Comparison of ENCODE assay signal across 2 cellular contexts in the genomic region with DNA sequence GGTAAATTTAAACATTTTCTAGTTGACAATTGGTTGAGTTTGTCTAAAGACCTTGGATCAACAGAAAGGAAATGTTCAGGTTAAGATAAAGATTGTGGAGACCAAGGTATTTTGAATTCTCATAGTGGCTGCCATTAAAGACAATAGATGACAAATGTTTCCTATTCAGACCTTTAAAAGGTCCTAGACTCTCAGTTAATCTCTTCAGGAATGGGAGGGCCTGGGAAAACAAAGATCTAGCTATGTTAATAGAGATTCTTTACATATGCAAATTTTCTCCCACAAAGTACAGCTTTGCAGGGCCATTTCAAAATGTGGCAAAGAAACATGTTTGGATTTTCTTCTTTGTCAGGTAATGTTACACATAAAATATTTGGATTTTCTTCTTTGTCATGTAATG.
TF ChIP-seq lines count a peak whose summit lies in the region.

No MANE protein-coding gene starts in this region.

TF ChIP-seq in GM23338, 12 proteins besides CTCF, POLR2A, EP300 and RAD21 (continues in another document):
- TF ChIP-seq CREB1 (CRISPR knock-in tag; IDR thresholded peaks at IDR 0.05; ENCODE audit: low read depth) = 0 out of 2 replicates have a peak, but pooled peaks have one; percentile 11
- TF ChIP-seq NANOG (IDR thresholded peaks at IDR 0.05; ENCODE audit: borderline replicate concordance) = peak; percentile 98
- no peak for TF ChIP-seq EZH2phosphoT487 (IDR thresholded peaks at IDR 0.05; ENCODE audit: unreplicated experiment)
- TF ChIP-seq, protein P1, sequence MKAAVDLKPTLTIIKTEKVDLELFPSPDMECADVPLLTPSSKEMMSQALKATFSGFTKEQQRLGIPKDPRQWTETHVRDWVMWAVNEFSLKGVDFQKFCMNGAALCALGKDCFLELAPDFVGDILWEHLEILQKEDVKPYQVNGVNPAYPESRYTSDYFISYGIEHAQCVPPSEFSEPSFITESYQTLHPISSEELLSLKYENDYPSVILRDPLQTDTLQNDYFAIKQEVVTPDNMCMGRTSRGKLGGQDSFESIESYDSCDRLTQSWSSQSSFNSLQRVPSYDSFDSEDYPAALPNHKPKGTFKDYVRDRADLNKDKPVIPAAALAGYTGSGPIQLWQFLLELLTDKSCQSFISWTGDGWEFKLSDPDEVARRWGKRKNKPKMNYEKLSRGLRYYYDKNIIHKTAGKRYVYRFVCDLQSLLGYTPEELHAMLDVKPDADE (IDR thresholded peaks at IDR 0.05) = no peak
- no peak for TF ChIP-seq ZNF331 (CRISPR knock-in tag; IDR thresholded peaks at IDR 0.05; ENCODE audit: low read depth)
- TF ChIP-seq, protein P2, sequence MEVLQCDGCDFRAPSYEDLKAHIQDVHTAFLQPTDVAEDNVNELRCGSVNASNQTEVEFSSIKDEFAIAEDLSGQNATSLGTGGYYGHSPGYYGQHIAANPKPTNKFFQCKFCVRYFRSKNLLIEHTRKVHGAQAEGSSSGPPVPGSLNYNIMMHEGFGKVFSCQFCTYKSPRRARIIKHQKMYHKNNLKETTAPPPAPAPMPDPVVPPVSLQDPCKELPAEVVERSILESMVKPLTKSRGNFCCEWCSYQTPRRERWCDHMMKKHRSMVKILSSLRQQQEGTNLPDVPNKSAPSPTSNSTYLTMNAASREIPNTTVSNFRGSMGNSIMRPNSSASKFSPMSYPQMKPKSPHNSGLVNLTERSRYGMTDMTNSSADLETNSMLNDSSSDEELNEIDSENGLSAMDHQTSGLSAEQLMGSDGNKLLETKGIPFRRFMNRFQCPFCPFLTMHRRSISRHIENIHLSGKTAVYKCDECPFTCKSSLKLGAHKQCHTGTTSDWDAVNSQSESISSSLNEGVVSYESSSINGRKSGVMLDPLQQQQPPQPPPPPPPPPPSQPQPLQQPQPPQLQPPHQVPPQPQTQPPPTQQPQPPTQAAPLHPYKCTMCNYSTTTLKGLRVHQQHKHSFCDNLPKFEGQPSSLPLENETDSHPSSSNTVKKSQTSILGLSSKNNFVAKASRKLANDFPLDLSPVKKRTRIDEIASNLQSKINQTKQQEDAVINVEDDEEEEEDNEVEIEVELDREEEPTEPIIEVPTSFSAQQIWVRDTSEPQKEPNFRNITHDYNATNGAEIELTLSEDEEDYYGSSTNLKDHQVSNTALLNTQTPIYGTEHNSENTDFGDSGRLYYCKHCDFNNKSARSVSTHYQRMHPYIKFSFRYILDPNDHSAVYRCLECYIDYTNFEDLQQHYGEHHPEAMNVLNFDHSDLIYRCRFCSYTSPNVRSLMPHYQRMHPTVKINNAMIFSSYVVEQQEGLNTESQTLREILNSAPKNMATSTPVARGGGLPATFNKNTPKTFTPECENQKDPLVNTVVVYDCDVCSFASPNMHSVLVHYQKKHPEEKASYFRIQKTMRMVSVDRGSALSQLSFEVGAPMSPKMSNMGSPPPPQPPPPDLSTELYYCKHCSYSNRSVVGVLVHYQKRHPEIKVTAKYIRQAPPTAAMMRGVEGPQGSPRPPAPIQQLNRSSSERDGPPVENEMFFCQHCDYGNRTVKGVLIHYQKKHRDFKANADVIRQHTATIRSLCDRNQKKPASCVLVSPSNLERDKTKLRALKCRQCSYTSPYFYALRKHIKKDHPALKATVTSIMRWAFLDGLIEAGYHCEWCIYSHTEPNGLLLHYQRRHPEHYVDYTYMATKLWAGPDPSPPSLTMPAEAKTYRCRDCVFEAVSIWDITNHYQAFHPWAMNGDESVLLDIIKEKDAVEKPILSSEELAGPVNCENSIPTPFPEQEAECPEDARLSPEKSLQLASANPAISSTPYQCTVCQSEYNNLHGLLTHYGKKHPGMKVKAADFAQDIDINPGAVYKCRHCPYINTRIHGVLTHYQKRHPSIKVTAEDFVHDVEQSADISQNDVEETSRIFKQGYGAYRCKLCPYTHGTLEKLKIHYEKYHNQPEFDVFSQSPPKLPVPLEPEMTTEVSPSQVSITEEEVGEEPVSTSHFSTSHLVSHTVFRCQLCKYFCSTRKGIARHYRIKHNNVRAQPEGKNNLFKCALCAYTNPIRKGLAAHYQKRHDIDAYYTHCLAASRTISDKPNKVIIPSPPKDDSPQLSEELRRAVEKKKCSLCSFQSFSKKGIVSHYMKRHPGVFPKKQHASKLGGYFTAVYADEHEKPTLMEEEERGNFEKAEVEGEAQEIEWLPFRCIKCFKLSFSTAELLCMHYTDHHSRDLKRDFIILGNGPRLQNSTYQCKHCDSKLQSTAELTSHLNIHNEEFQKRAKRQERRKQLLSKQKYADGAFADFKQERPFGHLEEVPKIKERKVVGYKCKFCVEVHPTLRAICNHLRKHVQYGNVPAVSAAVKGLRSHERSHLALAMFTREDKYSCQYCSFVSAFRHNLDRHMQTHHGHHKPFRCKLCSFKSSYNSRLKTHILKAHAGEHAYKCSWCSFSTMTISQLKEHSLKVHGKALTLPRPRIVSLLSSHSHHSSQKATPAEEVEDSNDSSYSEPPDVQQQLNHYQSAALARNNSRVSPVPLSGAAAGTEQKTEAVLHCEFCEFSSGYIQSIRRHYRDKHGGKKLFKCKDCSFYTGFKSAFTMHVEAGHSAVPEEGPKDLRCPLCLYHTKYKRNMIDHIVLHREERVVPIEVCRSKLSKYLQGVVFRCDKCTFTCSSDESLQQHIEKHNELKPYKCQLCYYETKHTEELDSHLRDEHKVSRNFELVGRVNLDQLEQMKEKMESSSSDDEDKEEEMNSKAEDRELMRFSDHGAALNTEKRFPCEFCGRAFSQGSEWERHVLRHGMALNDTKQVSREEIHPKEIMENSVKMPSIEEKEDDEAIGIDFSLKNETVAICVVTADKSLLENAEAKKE (CRISPR knock-in tag; IDR thresholded peaks at IDR 0.05) = peak; percentile 77; the same call in 1 of the 2 replicates
- no peak for TF ChIP-seq STAT1 (IDR thresholded peaks at IDR 0.05; ENCODE audit: unreplicated experiment)
- TF ChIP-seq EZH2 (IDR thresholded peaks at IDR 0.05; ENCODE audit: low read depth, unreplicated experiment) = no peak
- no peak for TF ChIP-seq JUNB (IDR thresholded peaks at IDR 0.05; ENCODE audit: unreplicated experiment)
- no peak for TF ChIP-seq POLR2AphosphoS5 (IDR thresholded peaks at IDR 0.05; ENCODE audit: low read depth)

TF ChIP-seq in H1, 55 proteins besides CTCF, POLR2A, EP300 and RAD21:
- TF ChIP-seq MAFK (IDR thresholded peaks at IDR 0.05; ENCODE audit: low read depth, low read length) (no peak), POU5F1 (IDR thresholded peaks at IDR 0.05; ENCODE audit: low read depth, low read length) (peak; percentile 63; the same call in 1 of the 2 replicates), NANOG (IDR thresholded peaks at IDR 0.05; ENCODE audit: insufficient read depth, low read depth, low read length, poor library complexity, severe bottlenecking) (peak; percentile 48), CHD7 (IDR thresholded peaks at IDR 0.05; ENCODE audit: insufficient replicate concordance, low read length) (peak; percentile 57), CHD2 (IDR thresholded peaks at IDR 0.05; ENCODE audit: low read length) (no peak)
